In the genomic region with DNA sequence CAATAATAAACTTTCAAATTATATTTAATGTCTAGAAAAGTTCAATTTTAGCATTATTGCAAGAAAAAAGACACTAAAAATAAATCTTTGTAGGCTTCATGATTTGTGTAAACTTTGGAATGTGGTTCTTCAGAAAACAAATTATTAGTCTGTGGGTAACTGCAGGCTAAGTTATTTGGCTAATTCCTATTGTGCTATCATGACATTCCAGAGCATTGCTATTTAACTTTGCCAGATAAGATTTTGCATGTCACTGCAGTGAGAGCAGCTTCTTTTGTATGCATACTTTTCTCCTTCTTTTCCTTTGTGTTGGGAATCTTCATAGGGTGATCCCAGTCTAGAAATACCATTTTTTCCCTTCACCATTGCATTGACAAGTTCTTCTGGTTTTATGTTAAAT, we compare ENCODE assay signal across 19 cellular contexts.
DNase-seq lines count a peak whose midpoint lies in the region; ATAC-seq and TF ChIP-seq lines count a peak whose summit lies in the region.
"Had no signal": no experiment of that assay in that cellular context is flagged by ENCODE, and none has a peak within 500 bp of the region (broad histone marks: within the 10 kb centered on the region; RNA-seq: fewer than 3 reads in every experiment).

No MANE protein-coding gene starts in this region.

- H3K36me3 Mint-ChIP-seq in WTC11 (peaks cover 12% of the 10 kb centered on the region), neural progenitor cell (no peaks in the 10 kb centered on the region)

- H3K4me3 Mint-ChIP-seq in WTC11, result no peak overlapping the region
- H3K4me3 Mint-ChIP-seq in neural progenitor cell, result no peak overlapping the region

- H3K4me1 Mint-ChIP-seq in WTC11, result peaks cover 15% of the 10 kb centered on the region
- H3K4me1 Mint-ChIP-seq in neural progenitor cell, result no peaks in the 10 kb centered on the region

- H3K4me3 ChIP-seq in H7 (ENCODE audit: insufficient read depth, low read depth, low read length) (no peak overlapping the region), fibroblast of pulmonary artery (replicated peaks; ENCODE audit: low read depth, low read length) (no peak overlapping the region), neural progenitor cell (no peak overlapping the region), upper lobe of left lung (no peak overlapping the region)
- H3K4me3 ChIP-seq: K562, MG63 had no signal

- H3K9ac ChIP-seq in neural progenitor cell, result no peak overlapping the region

- peak; percentile 43; the same call in 1 of the 2 replicates for ATAC-seq in WTC11
- no peak for ATAC-seq in HG02973 (IDR thresholded peaks at IDR 0.05; ENCODE audit: unreplicated experiment)
- ATAC-seq in HG03108 (IDR thresholded peaks at IDR 0.05; ENCODE audit: unreplicated experiment), result no peak
- no peak for ATAC-seq in upper lobe of left lung (ENCODE audit: low FRiP score in 2 of 2)
- ATAC-seq: HCT116, K562, Panc1, SK-N-SH treated with all-trans-retinoic acid at 6 μM for 48 hours had no signal

- H3K9me3 ChIP-seq in neural progenitor cell (ENCODE audit: low read depth) (peaks cover 11% of the 10 kb centered on the region), upper lobe of left lung (no peaks in the 10 kb centered on the region)
- H3K9me3 ChIP-seq: BE2C, MG63 had no signal

- H3K27ac Mint-ChIP-seq in WTC11 (no peak overlapping the region), neural progenitor cell (no peak overlapping the region)

- TF ChIP-seq CTCF in WTC11 (IDR thresholded peaks at IDR 0.05) (no peak), fibroblast of pulmonary artery (IDR thresholded peaks at IDR 0.05; ENCODE audit: low read length, missing control alignments) (no peak), neural progenitor cell (IDR thresholded peaks at IDR 0.05) (no peak), upper lobe of left lung (IDR thresholded peaks at IDR 0.05) (no peak)

- TF ChIP-seq POLR2A in upper lobe of left lung (IDR thresholded peaks at IDR 0.05), result no peak

- POLR2A ChIA-PET in WTC11 (lab: Charles Lee), result no interaction called here

- no peaks in the 10 kb centered on the region for H3K36me3 ChIP-seq in H7 (replicated peaks; ENCODE audit: control insufficient read depth, insufficient read depth, low read length)
- no peaks in the 10 kb centered on the region for H3K36me3 ChIP-seq in neural progenitor cell
- H3K36me3 ChIP-seq in upper lobe of left lung, result no peaks in the 10 kb centered on the region
- H3K36me3 ChIP-seq: BE2C, MG63 had no signal

- H3K4me2 ChIP-seq in neural progenitor cell, result peak overlapping the region; percentile 13

- no peaks in the 10 kb centered on the region for H3K79me2 ChIP-seq in neural progenitor cell (ENCODE audit: low read depth)

- peaks cover 11% of the 10 kb centered on the region for H3K9me3 Mint-ChIP-seq in WTC11
- peaks cover 5% of the 10 kb centered on the region for H3K9me3 Mint-ChIP-seq in neural progenitor cell

- H3K4me1 ChIP-seq in neural progenitor cell (peaks cover 3% of the 10 kb centered on the region), upper lobe of left lung (no peaks in the 10 kb centered on the region)
- H3K4me1 ChIP-seq: BE2C had no signal

- H3K27ac ChIP-seq in neural progenitor cell, result no peak overlapping the region
- no peak overlapping the region for H3K27ac ChIP-seq in upper lobe of left lung

- no peaks in the 10 kb centered on the region for H3F3A ChIP-seq in neural progenitor cell (ENCODE audit: low read depth)

- TF ChIP-seq EP300 in upper lobe of left lung (IDR thresholded peaks at IDR 0.05), result no peak

- H2AFZ ChIP-seq in neural progenitor cell (replicated peaks), result no peak overlapping the region

- H3K27me3 ChIP-seq in H7 (ENCODE audit: control insufficient read depth, insufficient read depth, low read length) (no peaks in the 10 kb centered on the region), neural progenitor cell (no peaks in the 10 kb centered on the region), upper lobe of left lung (no peaks in the 10 kb centered on the region)
- H3K27me3 ChIP-seq: BE2C, MG63 had no signal

- CTCF ChIA-PET in WTC11 (lab: Charles Lee), result no interaction called here

- no peaks in the 10 kb centered on the region for H4K20me1 ChIP-seq in neural progenitor cell (ENCODE audit: low read depth)

- H3K27me3 Mint-ChIP-seq in WTC11 (ENCODE audit: low read depth) (peaks cover 4% of the 10 kb centered on the region), neural progenitor cell (ENCODE audit: insufficient read depth, low read depth) (no peaks in the 10 kb centered on the region)

- DNase-seq in H7, result peak; percentile 2
- no peak for DNase-seq in WTC11 (ENCODE audit: low spot score)
- DNase-seq in fibroblast of pulmonary artery (ENCODE audit: low read depth), result peak; percentile 59
- peak; percentile 21 for DNase-seq in neural progenitor cell (ENCODE audit: low spot score)
- no peak for DNase-seq in upper lobe of left lung
- no peak for DNase-seq in NCI-H774 (lab: John Stamatoyannopoulos, UW)
- DNase-seq: BE2C, DMS79, MG63, NCI-H1417 treated with DMSO at 0.1 percent for 48 hours, NCI-H187 treated with DMSO at 0.1 percent for 48 hours, NCI-H2107, NCI-H446 treated with DMSO at 0.1 percent for 48 hours had no signal

TF ChIP-seq in WTC11, 78 proteins besides CTCF, POLR2A, EP300 and RAD21 (continues in another document):
- TF ChIP-seq TP53 (CRISPR knock-in tag; IDR thresholded peaks at IDR 0.05) (no peak), JAZF1 (CRISPR knock-in tag; IDR thresholded peaks at IDR 0.05) (no peak), FOXK1 (CRISPR knock-in tag; IDR thresholded peaks at IDR 0.05) (no peak), NFATC4 (CRISPR knock-in tag; IDR thresholded peaks at IDR 0.05) (no peak), ZNF423 (CRISPR knock-in tag; IDR thresholded peaks at IDR 0.05) (no peak), ZNF416 (CRISPR knock-in tag; IDR thresholded peaks at IDR 0.05) (no peak), RELA (CRISPR knock-in tag; IDR thresholded peaks at IDR 0.05; ENCODE audit: borderline replicate concordance) (no peak), ZBTB21 (CRISPR knock-in tag; IDR thresholded peaks at IDR 0.05; ENCODE audit: borderline replicate concordance) (no peak), NR2C2 (CRISPR knock-in tag; IDR thresholded peaks at IDR 0.05) (no peak), IRF2 (CRISPR knock-in tag; IDR thresholded peaks at IDR 0.05; ENCODE audit: borderline replicate concordance, low read depth) (no peak)
- TF ChIP-seq, protein P1, sequence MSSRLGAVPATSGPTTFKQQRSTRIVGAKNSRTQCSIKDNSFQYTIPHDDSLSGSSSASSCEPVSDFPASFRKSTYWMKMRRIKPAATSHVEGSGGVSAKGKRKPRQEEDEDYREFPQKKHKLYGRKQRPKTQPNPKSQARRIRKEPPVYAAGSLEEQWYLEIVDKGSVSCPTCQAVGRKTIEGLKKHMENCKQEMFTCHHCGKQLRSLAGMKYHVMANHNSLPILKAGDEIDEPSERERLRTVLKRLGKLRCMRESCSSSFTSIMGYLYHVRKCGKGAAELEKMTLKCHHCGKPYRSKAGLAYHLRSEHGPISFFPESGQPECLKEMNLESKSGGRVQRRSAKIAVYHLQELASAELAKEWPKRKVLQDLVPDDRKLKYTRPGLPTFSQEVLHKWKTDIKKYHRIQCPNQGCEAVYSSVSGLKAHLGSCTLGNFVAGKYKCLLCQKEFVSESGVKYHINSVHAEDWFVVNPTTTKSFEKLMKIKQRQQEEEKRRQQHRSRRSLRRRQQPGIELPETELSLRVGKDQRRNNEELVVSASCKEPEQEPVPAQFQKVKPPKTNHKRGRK (CRISPR knock-in tag; IDR thresholded peaks at IDR 0.05; ENCODE audit: borderline replicate concordance), result no peak
- TF ChIP-seq, protein P2, sequence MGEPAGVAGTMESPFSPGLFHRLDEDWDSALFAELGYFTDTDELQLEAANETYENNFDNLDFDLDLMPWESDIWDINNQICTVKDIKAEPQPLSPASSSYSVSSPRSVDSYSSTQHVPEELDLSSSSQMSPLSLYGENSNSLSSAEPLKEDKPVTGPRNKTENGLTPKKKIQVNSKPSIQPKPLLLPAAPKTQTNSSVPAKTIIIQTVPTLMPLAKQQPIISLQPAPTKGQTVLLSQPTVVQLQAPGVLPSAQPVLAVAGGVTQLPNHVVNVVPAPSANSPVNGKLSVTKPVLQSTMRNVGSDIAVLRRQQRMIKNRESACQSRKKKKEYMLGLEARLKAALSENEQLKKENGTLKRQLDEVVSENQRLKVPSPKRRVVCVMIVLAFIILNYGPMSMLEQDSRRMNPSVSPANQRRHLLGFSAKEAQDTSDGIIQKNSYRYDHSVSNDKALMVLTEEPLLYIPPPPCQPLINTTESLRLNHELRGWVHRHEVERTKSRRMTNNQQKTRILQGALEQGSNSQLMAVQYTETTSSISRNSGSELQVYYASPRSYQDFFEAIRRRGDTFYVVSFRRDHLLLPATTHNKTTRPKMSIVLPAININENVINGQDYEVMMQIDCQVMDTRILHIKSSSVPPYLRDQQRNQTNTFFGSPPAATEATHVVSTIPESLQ (CRISPR knock-in tag; IDR thresholded peaks at IDR 0.05), result no peak
- TF ChIP-seq, protein P3, sequence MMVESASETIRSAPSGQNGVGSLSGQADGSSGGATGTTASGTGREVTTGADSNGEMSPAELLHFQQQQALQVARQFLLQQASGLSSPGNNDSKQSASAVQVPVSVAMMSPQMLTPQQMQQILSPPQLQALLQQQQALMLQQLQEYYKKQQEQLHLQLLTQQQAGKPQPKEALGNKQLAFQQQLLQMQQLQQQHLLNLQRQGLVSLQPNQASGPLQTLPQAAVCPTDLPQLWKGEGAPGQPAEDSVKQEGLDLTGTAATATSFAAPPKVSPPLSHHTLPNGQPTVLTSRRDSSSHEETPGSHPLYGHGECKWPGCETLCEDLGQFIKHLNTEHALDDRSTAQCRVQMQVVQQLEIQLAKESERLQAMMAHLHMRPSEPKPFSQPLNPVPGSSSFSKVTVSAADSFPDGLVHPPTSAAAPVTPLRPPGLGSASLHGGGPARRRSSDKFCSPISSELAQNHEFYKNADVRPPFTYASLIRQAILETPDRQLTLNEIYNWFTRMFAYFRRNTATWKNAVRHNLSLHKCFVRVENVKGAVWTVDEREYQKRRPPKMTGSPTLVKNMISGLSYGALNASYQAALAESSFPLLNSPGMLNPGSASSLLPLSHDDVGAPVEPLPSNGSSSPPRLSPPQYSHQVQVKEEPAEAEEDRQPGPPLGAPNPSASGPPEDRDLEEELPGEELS (CRISPR knock-in tag; IDR thresholded peaks at IDR 0.05), result no peak
- TF ChIP-seq, protein P4, sequence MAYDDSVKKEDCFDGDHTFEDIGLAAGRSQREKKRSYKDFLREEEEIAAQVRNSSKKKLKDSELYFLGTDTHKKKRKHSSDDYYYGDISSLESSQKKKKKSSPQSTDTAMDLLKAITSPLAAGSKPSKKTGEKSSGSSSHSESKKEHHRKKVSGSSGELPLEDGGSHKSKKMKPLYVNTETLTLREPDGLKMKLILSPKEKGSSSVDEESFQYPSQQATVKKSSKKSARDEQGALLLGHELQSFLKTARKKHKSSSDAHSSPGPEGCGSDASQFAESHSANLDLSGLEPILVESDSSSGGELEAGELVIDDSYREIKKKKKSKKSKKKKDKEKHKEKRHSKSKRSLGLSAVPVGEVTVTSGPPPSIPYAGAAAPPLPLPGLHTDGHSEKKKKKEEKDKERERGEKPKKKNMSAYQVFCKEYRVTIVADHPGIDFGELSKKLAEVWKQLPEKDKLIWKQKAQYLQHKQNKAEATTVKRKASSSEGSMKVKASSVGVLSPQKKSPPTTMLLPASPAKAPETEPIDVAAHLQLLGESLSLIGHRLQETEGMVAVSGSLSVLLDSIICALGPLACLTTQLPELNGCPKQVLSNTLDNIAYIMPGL (CRISPR knock-in tag; IDR thresholded peaks at IDR 0.05), result no peak

Comparison
In these comparisons a context has a peak if more than half of its experiments do, and no peak if none do; other contexts are left out.
1. DNase-seq: peak in H7 (single experiment), fibroblast of pulmonary artery (single experiment) and neural progenitor cell (single experiment); none in WTC11 (single experiment), upper lobe of left lung (0 of 2) and NCI-H774 (single experiment).